12 cellular contexts compared by ENCODE assay signal in the genomic region with DNA sequence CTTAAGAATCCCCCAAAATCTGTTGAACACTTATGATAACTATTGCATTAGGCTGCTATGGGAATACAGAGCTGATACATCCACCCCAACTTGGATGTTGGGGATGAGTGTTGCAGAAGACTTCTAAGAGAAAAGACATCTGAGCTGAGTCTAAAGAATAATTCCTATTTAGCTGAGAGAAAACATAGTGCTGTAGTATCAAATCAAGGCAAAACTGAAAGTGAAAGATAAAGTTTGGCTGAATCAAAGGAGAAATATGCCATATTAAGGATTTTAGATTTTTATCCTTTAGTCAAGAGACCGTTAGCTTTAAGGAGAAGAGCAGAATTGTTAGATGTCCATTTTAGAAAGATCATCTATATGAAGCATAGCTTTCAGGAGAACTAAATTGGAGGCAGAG.
"Had no signal": no experiment of that assay in that cellular context is flagged by ENCODE, and none has a peak within 500 bp of the region (broad histone marks: within the 10 kb centered on the region; RNA-seq: fewer than 3 reads in every experiment).

No MANE protein-coding gene starts in this region.

- H3K9me3 Mint-ChIP-seq: nephron progenitor cell had no signal

- H3K4me1 ChIP-seq: upper lobe of right lung had no signal

- H3K9me3 ChIP-seq: upper lobe of right lung had no signal

- ATAC-seq: activated CD8-positive, alpha-beta T cell treated with anti-CD3 and anti-CD28 coated beads for 36 hours; activated naive CD8-positive, alpha-beta T cell treated with anti-CD3 and anti-CD28 coated beads, Interleukin-2, amount 50 U/mL, for 24 hours; upper lobe of right lung had no signal

- H3K27ac ChIP-seq: upper lobe of right lung had no signal

- H3K4me3 ChIP-seq: upper lobe of right lung had no signal

- H3K27me3 Mint-ChIP-seq: activated CD8-positive, alpha-beta T cell treated with anti-CD3 and anti-CD28 coated beads for 36 hours; activated naive CD8-positive, alpha-beta T cell treated with anti-CD3 and anti-CD28 coated beads, Interleukin-2, amount 50 U/mL, for 24 hours; central memory CD8-positive, alpha-beta T cell; stimulated activated naive CD8-positive, alpha-beta T cell treated with anti-CD3 and anti-CD28 coated beads, Interleukin-15, Interleukin-2, amounts not matched to agents 100 ng/mL and 50 ng/mL, for 24 hours had no signal

- H3K36me3 ChIP-seq: upper lobe of right lung had no signal

- H3K4me1 Mint-ChIP-seq: central memory CD8-positive, alpha-beta T cell; nephron progenitor cell had no signal

- H3K27me3 ChIP-seq: upper lobe of right lung had no signal

- H3K27ac Mint-ChIP-seq: activated CD8-positive, alpha-beta T cell treated with anti-CD3 and anti-CD28 coated beads for 36 hours; activated naive CD8-positive, alpha-beta T cell treated with anti-CD3 and anti-CD28 coated beads, Interleukin-2, amount 50 U/mL, for 24 hours; nephron progenitor cell; stimulated activated naive CD8-positive, alpha-beta T cell treated with anti-CD3 and anti-CD28 coated beads, Interleukin-15, Interleukin-2, amounts not matched to agents 100 ng/mL and 50 ng/mL, for 24 hours had no signal

- H3K4me3 Mint-ChIP-seq: activated CD8-positive, alpha-beta T cell treated with anti-CD3 and anti-CD28 coated beads for 36 hours; activated naive CD8-positive, alpha-beta T cell treated with anti-CD3 and anti-CD28 coated beads, Interleukin-2, amount 50 U/mL, for 24 hours; central memory CD8-positive, alpha-beta T cell; nephron progenitor cell; stimulated activated naive CD8-positive, alpha-beta T cell treated with anti-CD3 and anti-CD28 coated beads, Interleukin-15, Interleukin-2, amounts not matched to agents 100 ng/mL and 50 ng/mL, for 24 hours had no signal

- DNase-seq: activated CD4-positive, alpha-beta T cell treated with anti-CD3 and anti-CD28 coated beads for 4 hours; activated CD8-positive, alpha-beta memory T cell treated with anti-CD3 and anti-CD28 coated beads, Interleukin-2, amount 50 U/mL, for 48 hours; activated CD8-positive, alpha-beta T cell treated with anti-CD3 and anti-CD28 coated beads for 36 hours; activated naive CD4-positive, alpha-beta T cell; activated naive CD8-positive, alpha-beta T cell treated with anti-CD3 and anti-CD28 coated beads, Interleukin-2, amount 50 U/mL, for 24 hours; effector memory CD4-positive, alpha-beta T cell; nephron progenitor cell; stimulated activated CD4-positive, alpha-beta T cell treated with anti-CD3 and anti-CD28 coated beads, Interleukin-15, amount 100 ng/mL, for 24 hours; stimulated activated CD4-positive, alpha-beta T cell treated with anti-CD3 and anti-CD28 coated beads, Interleukin-4, amount 100 ng/mL, for 24 hours; upper lobe of right lung had no signal
